1 cellular context compared by ENCODE assay signal in genomic region chr12:6346235-6346832, GRCh38.
TF ChIP-seq lines count a peak whose summit lies in the region.

No MANE protein-coding gene starts in this region.

TF ChIP-seq in H1, 55 proteins besides CTCF, POLR2A, EP300 and RAD21:
- TF ChIP-seq POLR2AphosphoS5 (IDR thresholded peaks at IDR 0.05; ENCODE audit: low read depth, low read length) (peak; percentile 34; the same call in 1 of the 2 replicates), SUZ12 (IDR thresholded peaks at IDR 0.05; ENCODE audit: low read length) (no peak)
